In the genomic region with DNA sequence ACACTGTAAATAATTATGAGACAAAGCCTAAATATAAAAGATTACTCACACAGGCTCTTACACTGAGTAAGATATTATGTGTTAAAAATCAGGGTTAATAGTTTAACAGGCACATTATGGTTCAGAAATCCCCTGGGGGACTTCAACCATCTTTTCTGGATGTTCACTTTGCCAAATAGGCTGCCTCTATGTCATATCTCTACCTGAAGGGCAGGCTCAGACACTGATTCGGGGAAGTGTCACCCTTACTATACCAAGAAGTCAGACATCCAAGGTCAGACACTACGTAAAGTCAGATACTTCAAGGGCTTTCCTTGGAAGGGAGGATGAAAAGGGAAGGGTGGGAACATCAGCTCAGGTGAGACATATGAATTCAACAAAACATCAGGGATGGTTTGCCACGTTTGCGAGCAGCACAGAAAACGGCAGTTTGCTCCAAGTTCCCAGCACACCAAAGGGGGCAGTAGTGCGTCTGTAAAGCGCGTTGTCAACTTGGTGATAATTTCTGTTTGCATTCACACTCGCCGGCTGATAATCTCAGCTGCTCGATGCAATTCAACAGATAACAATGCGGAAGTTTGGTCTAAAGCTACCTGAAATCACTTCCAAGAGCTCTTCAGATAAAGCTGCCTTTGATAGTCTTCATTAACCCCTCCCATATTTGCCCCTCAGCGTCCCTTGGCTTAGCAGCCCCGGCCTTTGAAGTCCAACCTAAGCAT, we compare ENCODE assay signal across 2 cellular contexts.
TF ChIP-seq lines count a peak whose summit lies in the region.

No MANE protein-coding gene starts in this region.

TF ChIP-seq in HCT116, 20 proteins besides CTCF, POLR2A, EP300 and RAD21 (continued from another document):
- TF ChIP-seq ZBTB33 (IDR thresholded peaks at IDR 0.05; ENCODE audit: extremely low read depth, insufficient replicate concordance, low read length) (no peak), SIN3A (IDR thresholded peaks at IDR 0.05; ENCODE audit: low read depth) (peak; percentile 67; the same call in 1 of the 2 replicates), CEBPB (IDR thresholded peaks at IDR 0.05; ENCODE audit: low read depth) (no peak), SRF (IDR thresholded peaks at IDR 0.05; ENCODE audit: low read depth) (0 out of 2 replicates have a peak, but pooled peaks have one; percentile 37), EZH2phosphoT487 (IDR thresholded peaks at IDR 0.05; ENCODE audit: borderline replicate concordance) (no peak), JUND (IDR thresholded peaks at IDR 0.05) (peak; percentile 64; the same call in 1 of the 2 replicates), MAX (IDR thresholded peaks at IDR 0.05) (peak; percentile 68), ZFX (IDR thresholded peaks at IDR 0.05) (no peak), ELF1 (IDR thresholded peaks at IDR 0.05; ENCODE audit: borderline replicate concordance, low read depth) (peak; percentile 76), SP1 (IDR thresholded peaks at IDR 0.05; ENCODE audit: low read depth) (peak; percentile 31; the same call in 1 of the 2 replicates), ATF3 (IDR thresholded peaks at IDR 0.05) (no peak), POLR2AphosphoS5 (IDR thresholded peaks at IDR 0.05; ENCODE audit: low read depth, low read length) (peak; percentile 48; the same call in 1 of the 2 replicates), CBX3 (IDR thresholded peaks at IDR 0.05; ENCODE audit: low read depth) (peak; percentile 76), FOSL1 (IDR thresholded peaks at IDR 0.05; ENCODE audit: low read depth) (peak; percentile 48; the same call in 1 of the 2 replicates)
- TF ChIP-seq, protein P1, sequence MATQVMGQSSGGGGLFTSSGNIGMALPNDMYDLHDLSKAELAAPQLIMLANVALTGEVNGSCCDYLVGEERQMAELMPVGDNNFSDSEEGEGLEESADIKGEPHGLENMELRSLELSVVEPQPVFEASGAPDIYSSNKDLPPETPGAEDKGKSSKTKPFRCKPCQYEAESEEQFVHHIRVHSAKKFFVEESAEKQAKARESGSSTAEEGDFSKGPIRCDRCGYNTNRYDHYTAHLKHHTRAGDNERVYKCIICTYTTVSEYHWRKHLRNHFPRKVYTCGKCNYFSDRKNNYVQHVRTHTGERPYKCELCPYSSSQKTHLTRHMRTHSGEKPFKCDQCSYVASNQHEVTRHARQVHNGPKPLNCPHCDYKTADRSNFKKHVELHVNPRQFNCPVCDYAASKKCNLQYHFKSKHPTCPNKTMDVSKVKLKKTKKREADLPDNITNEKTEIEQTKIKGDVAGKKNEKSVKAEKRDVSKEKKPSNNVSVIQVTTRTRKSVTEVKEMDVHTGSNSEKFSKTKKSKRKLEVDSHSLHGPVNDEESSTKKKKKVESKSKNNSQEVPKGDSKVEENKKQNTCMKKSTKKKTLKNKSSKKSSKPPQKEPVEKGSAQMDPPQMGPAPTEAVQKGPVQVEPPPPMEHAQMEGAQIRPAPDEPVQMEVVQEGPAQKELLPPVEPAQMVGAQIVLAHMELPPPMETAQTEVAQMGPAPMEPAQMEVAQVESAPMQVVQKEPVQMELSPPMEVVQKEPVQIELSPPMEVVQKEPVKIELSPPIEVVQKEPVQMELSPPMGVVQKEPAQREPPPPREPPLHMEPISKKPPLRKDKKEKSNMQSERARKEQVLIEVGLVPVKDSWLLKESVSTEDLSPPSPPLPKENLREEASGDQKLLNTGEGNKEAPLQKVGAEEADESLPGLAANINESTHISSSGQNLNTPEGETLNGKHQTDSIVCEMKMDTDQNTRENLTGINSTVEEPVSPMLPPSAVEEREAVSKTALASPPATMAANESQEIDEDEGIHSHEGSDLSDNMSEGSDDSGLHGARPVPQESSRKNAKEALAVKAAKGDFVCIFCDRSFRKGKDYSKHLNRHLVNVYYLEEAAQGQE (IDR thresholded peaks at IDR 0.05; ENCODE audit: low read depth), result no peak

TF ChIP-seq in SK-N-SH, 30 proteins besides CTCF, POLR2A, EP300 and RAD21 (continued from another document):
- TF ChIP-seq SIN3A (IDR thresholded peaks at IDR 0.05; ENCODE audit: borderline replicate concordance, low read depth, low read length) (peak; percentile 79; the same call in 1 of the 2 replicates), YY1 (IDR thresholded peaks at IDR 0.05; ENCODE audit: low read depth) (no peak)
